In genomic region chr7:69739906-69740545, GRCh38 we compare ENCODE assay signal across 8 cellular contexts.
A peak's percentile ranks its signal among the peaks of the same experiment; 100 is the strongest.
DNase-seq lines count a peak whose midpoint lies in the region; ATAC-seq and TF ChIP-seq lines count a peak whose summit lies in the region.

No MANE protein-coding gene starts in this region.

- DNase-seq in HFF-Myc (ENCODE audit: extremely low read depth, low read depth) = peak; percentile 0
- peak; percentile 74 for DNase-seq in NCI-H446 treated with DMSO at 0.1 percent for 48 hours (lab: John Stamatoyannopoulos, UW)
- DNase-seq in left ventricle myocardium superior = peak; percentile 55
- no peak for DNase-seq in activated CD4-positive, alpha-beta memory T cell treated with anti-CD3 and anti-CD28 coated beads, Interleukin-2, amount 10 ng/mL, durations not matched to agents 7 days and 5 days
- no peak for DNase-seq in NCI-H1930 (lab: John Stamatoyannopoulos, UW)
- DNase-seq in OCI-M2 (lab: John Stamatoyannopoulos, UW; ENCODE audit: unreplicated experiment) = no peak
- no peak for DNase-seq in NCI-H510A (lab: John Stamatoyannopoulos, UW)

- H3K27me3 Mint-ChIP-seq in activated CD4-positive, alpha-beta memory T cell treated with anti-CD3 and anti-CD28 coated beads, Interleukin-2, amount 10 ng/mL, durations not matched to agents 7 days and 5 days = no peaks in the 10 kb centered on the region

- H3K36me3 Mint-ChIP-seq in activated CD4-positive, alpha-beta memory T cell treated with anti-CD3 and anti-CD28 coated beads, Interleukin-2, amount 10 ng/mL, durations not matched to agents 7 days and 5 days (ENCODE audit: low read depth) = no peaks in the 10 kb centered on the region

- CTCF ChIA-PET in activated CD4-positive, alpha-beta memory T cell treated with anti-CD3 and anti-CD28 coated beads, Interleukin-2, amount 10 ng/mL, durations not matched to agents 7 days and 5 days (lab: Charles Lee) = no interaction called here

- peaks cover 14% of the 10 kb centered on the region for H3K4me1 Mint-ChIP-seq in activated CD4-positive, alpha-beta memory T cell treated with anti-CD3 and anti-CD28 coated beads, Interleukin-2, amount 10 ng/mL, durations not matched to agents 7 days and 5 days

- no peak overlapping the region for H3K4me3 ChIP-seq in HFF-Myc (replicated peaks; ENCODE audit: low read depth, low read length)

- H3K27ac Mint-ChIP-seq in activated CD4-positive, alpha-beta memory T cell treated with anti-CD3 and anti-CD28 coated beads, Interleukin-2, amount 10 ng/mL, durations not matched to agents 7 days and 5 days = no peak overlapping the region

- ATAC-seq in GM18502 (IDR thresholded peaks at IDR 0.05; ENCODE audit: poor library complexity, unreplicated experiment) (peak; percentile 63), left ventricle myocardium superior (peak; percentile 96)

- H3K4me3 Mint-ChIP-seq in activated CD4-positive, alpha-beta memory T cell treated with anti-CD3 and anti-CD28 coated beads, Interleukin-2, amount 10 ng/mL, durations not matched to agents 7 days and 5 days = no peak overlapping the region

- intact Hi-C loops in left ventricle myocardium superior (cut with micrococcal nuclease) = no loop called here

- POLR2A ChIA-PET in activated CD4-positive, alpha-beta memory T cell treated with anti-CD3 and anti-CD28 coated beads, Interleukin-2, amount 10 ng/mL, durations not matched to agents 7 days and 5 days (lab: Charles Lee) = no interaction called here

- no peak for TF ChIP-seq CTCF in HFF-Myc (IDR thresholded peaks at IDR 0.05; ENCODE audit: low read depth, low read length, missing control alignments)

- no peaks in the 10 kb centered on the region for H3K9me3 Mint-ChIP-seq in activated CD4-positive, alpha-beta memory T cell treated with anti-CD3 and anti-CD28 coated beads, Interleukin-2, amount 10 ng/mL, durations not matched to agents 7 days and 5 days

Comparison
In these comparisons a context has a peak if more than half of its experiments do, and no peak if none do; other contexts are left out.
1. DNase-seq: peak in HFF-Myc (single experiment), NCI-H446 treated with DMSO at 0.1 percent for 48 hours (single experiment) and left ventricle myocardium superior (single experiment); none in activated CD4-positive, alpha-beta memory T cell treated with anti-CD3 and anti-CD28 coated beads, Interleukin-2, amount 10 ng/mL, durations not matched to agents 7 days and 5 days (single experiment), NCI-H1930 (0 of 2), OCI-M2 (single experiment) and NCI-H510A (single experiment).